ENCODE assay signal across 8 cellular contexts in genomic region chr6:35602133-35602946, GRCh38.
DNase-seq lines count a peak whose midpoint lies in the region; ATAC-seq and TF ChIP-seq lines count a peak whose summit lies in the region.

No MANE protein-coding gene starts in this region.

- peaks cover 31 to 34% of the 10 kb centered on the region in 2 donors for H3K4me1 Mint-ChIP-seq in natural killer cell

- intact Hi-C loops in natural killer cell (cut with micrococcal nuclease), result no loop called here

- H3K9me3 Mint-ChIP-seq in natural killer cell, result no peaks in the 10 kb centered on the region

- H3K4me3 ChIP-seq in DND-41 (ENCODE audit: low read depth in 1 of 2, low read length in 2 of 2) (no peak overlapping the region), OCI-LY1 (ENCODE audit: low read depth, low read length, poor library complexity, severe bottlenecking) (peak overlapping the region; percentile 13), endocrine pancreas (ENCODE audit: control insufficient read depth, insufficient read depth, low read length) (peak overlapping the region; percentile 78)

- no peak for TF ChIP-seq CTCF in DND-41 (IDR thresholded peaks at IDR 0.05; ENCODE audit: borderline replicate concordance, extremely low read depth, low read length, poor library complexity, severe bottlenecking)
- TF ChIP-seq CTCF in OCI-LY1 (IDR thresholded peaks at IDR 0.05; ENCODE audit: low read length), result no peak
- no peak for TF ChIP-seq CTCF in natural killer cell (IDR thresholded peaks at IDR 0.05)

- H3K9me2 ChIP-seq in OCI-LY1 (ENCODE audit: low read depth, low read length), result no peaks in the 10 kb centered on the region

- H3K4me1 ChIP-seq in DND-41 (ENCODE audit: insufficient read depth, low read length) (peaks cover 29% of the 10 kb centered on the region), OCI-LY1 (ENCODE audit: insufficient read depth, low read length, severe bottlenecking) (peaks cover 30% of the 10 kb centered on the region), endocrine pancreas (ENCODE audit: control insufficient read depth, insufficient read depth, low read length) (peaks cover 31% of the 10 kb centered on the region)

- H3K9me3 ChIP-seq in DND-41 (ENCODE audit: insufficient read depth, low read length, severe bottlenecking) (no peaks in the 10 kb centered on the region), OCI-LY1 (ENCODE audit: low read length) (no peaks in the 10 kb centered on the region), endocrine pancreas (ENCODE audit: control insufficient read depth, low read length) (no peaks in the 10 kb centered on the region)

- no peaks in the 10 kb centered on the region for H4K20me1 ChIP-seq in DND-41 (ENCODE audit: insufficient read depth, low read length)
- no peaks in the 10 kb centered on the region for H4K20me1 ChIP-seq in OCI-LY1 (ENCODE audit: insufficient read depth, low read length)

- H3K27me3 ChIP-seq in DND-41 (ENCODE audit: insufficient read depth, low read length, poor library complexity), result peaks cover 27% of the 10 kb centered on the region
- H3K27me3 ChIP-seq in OCI-LY1 (ENCODE audit: insufficient read depth, low read length), result no peaks in the 10 kb centered on the region
- H3K27me3 ChIP-seq in endocrine pancreas (ENCODE audit: control insufficient read depth, insufficient read depth, low read length), result no peaks in the 10 kb centered on the region

- H3K4me3 Mint-ChIP-seq in natural killer cell, result peak overlapping the region; percentile 38

- H3K9ac ChIP-seq in DND-41 (ENCODE audit: low read depth, low read length) (no peak overlapping the region), OCI-LY1 (ENCODE audit: low read length) (peak overlapping the region; percentile 44; the same call in 1 of the 2 replicates), endocrine pancreas (ENCODE audit: control insufficient read depth, insufficient read depth, low read length) (no peak overlapping the region)

- H3K4me2 ChIP-seq in DND-41 (ENCODE audit: insufficient read depth, low read length), result 0 out of 2 replicates have a peak overlapping the region, but pooled peaks have one; percentile 1
- peak overlapping the region; percentile 58 for H3K4me2 ChIP-seq in OCI-LY1 (ENCODE audit: low read length)

- H3K36me3 Mint-ChIP-seq in natural killer cell, result no peaks in the 10 kb centered on the region

- no peak overlapping the region for H2AFZ ChIP-seq in DND-41 (ENCODE audit: low read depth, low read length)
- no peak overlapping the region for H2AFZ ChIP-seq in OCI-LY1 (ENCODE audit: low read length)

- H3K27ac Mint-ChIP-seq in natural killer cell, result peak overlapping the region; percentile 56 to 93

- H3K27me3 Mint-ChIP-seq in natural killer cell (ENCODE audit: low read depth in 2 of 2), result no peaks in the 10 kb centered on the region

- H3K36me3 ChIP-seq in DND-41 (ENCODE audit: insufficient read depth, low read length) (no peaks in the 10 kb centered on the region), OCI-LY1 (ENCODE audit: insufficient read depth, low read length) (peaks cover 42% of the 10 kb centered on the region), endocrine pancreas (ENCODE audit: control insufficient read depth, insufficient read depth, low read length) (no peaks in the 10 kb centered on the region)

- H3K79me2 ChIP-seq in DND-41 (ENCODE audit: insufficient read depth, low read length), result no peaks in the 10 kb centered on the region
- no peaks in the 10 kb centered on the region for H3K79me2 ChIP-seq in OCI-LY1 (ENCODE audit: insufficient read depth, low read length)

- H3F3A ChIP-seq in OCI-LY1 (ENCODE audit: insufficient read depth, low read length), result no peaks in the 10 kb centered on the region

- DNase-seq in DND-41 (no peak), natural killer cell (no peak), NCI-H187 (lab: John Stamatoyannopoulos, UW) (no peak), NCI-H82 (lab: John Stamatoyannopoulos, UW) (no peak)
- no peak for DNase-seq in activated CD8-positive, alpha-beta memory T cell treated with anti-CD3 and anti-CD28 coated beads for 24 hours

- H3K27ac ChIP-seq in DND-41 (ENCODE audit: low read length), result no peak overlapping the region
- peak overlapping the region; percentile 86 for H3K27ac ChIP-seq in OCI-LY1 (ENCODE audit: low read depth, low read length, poor library complexity, severe bottlenecking)

- ATAC-seq in DND-41 (ENCODE audit: insufficient read depth, low read depth), result no peak
- peak in 2 of 3 donors; percentile 19 to 38 for ATAC-seq in natural killer cell
- no peak for ATAC-seq in GM18517 (IDR thresholded peaks at IDR 0.05; ENCODE audit: unreplicated experiment)

Comparison
In these comparisons a context has a peak if more than half of its experiments do, and no peak if none do; other contexts are left out.
1. ATAC-seq: peak in natural killer cell (2 of 3); none in DND-41 (single experiment) and GM18517 (single experiment).
2. H3K4me3 ChIP-seq: peak in OCI-LY1 (single experiment) and endocrine pancreas (single experiment); none in DND-41 (0 of 2).